In the genomic region with DNA sequence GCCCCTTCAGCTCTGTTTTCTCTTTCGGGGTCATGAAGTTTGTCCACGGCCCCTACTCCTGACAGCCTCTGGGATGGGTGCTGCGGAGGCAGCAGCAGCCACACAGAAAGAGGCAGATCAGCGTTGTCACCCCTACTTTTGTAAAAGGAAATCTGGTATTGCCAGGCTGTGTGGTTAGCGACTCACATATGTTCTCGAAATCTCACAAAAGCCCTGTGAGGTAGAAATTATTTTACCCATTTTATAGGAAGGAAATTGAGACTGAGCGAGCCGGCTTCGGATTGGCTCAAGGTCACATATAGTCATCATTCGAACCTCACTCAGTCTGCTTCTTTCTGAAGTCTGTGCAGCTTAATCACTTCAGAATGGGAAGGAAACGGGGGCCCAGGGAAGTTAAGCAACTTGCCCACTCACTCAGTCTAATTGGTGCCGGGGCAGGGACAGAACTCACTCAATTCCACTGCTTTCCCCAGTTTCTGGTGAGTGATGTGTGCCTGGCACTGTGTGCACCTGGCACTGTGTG, we compare ENCODE assay signal across 8 cellular contexts. TPM values are rescaled to one million over a fixed set of nuclear protein-coding genes. Genes with fewer than 3 reads are reported as not detected.
A peak's percentile ranks its signal among the peaks of the same experiment; 100 is the strongest.
DNase-seq lines count a peak whose midpoint lies in the region; ATAC-seq and TF ChIP-seq lines count a peak whose summit lies in the region.

No MANE protein-coding gene starts in this region.

- peak overlapping the region; percentile 74 to 79 for H3K4ac ChIP-seq in mesenchymal stem cell (ENCODE audit: low read depth in 1 of 2, low read length in 2 of 2)

- H3K18ac ChIP-seq in mesenchymal stem cell (ENCODE audit: low read depth in 1 of 2, low read length in 2 of 2): peak overlapping the region; percentile 76 to 98

- intact Hi-C loops in colonic mucosa (cut with DNase I): no loop called here

- no peak for ATAC-seq in HG02610 (IDR thresholded peaks at IDR 0.05; ENCODE audit: unreplicated experiment)

- no peak overlapping the region for H2BK5ac ChIP-seq in mesenchymal stem cell (ENCODE audit: low read depth, low read length, poor library complexity, severe bottlenecking)

- no peak overlapping the region for H2AK5ac ChIP-seq in mesenchymal stem cell (ENCODE audit: low read length, severe bottlenecking)

- H2BK15ac ChIP-seq in mesenchymal stem cell (ENCODE audit: low read depth, poor library complexity, severe bottlenecking): peak overlapping the region; percentile 97

- WGBS in mesenchymal stem cell: 27% methylated on average over 11 of the region's 12 CpGs

- H3K9me3 ChIP-seq in colonic mucosa: no peaks in the 10 kb centered on the region
- H3K9me3 ChIP-seq in mesenchymal stem cell (ENCODE audit: control insufficient read depth, low read length): no peaks in the 10 kb centered on the region
- no peaks in the 10 kb centered on the region for H3K9me3 ChIP-seq in subcutaneous abdominal adipose tissue (ENCODE audit: control insufficient read depth in 5 of 5, low read length in 5 of 5)

- H2AFZ ChIP-seq in mesenchymal stem cell (ENCODE audit: low read depth, low read length): no peak overlapping the region

- H3K27me3 ChIP-seq in colonic mucosa (no peaks in the 10 kb centered on the region), mesenchymal stem cell (ENCODE audit: control insufficient read depth in 1 of 2, insufficient read depth in 1 of 2, low read length in 2 of 2) (no peaks in the 10 kb centered on the region), subcutaneous abdominal adipose tissue (ENCODE audit: control insufficient read depth in 5 of 5, insufficient read depth in 4 of 5, low read length in 5 of 5) (no peaks in the 10 kb centered on the region)

- H3K4me3 ChIP-seq in colonic mucosa (peak overlapping the region; percentile 90), mesenchymal stem cell (ENCODE audit: insufficient read depth in 1 of 2, low read depth in 1 of 2, low read length in 2 of 2) (peak overlapping the region; percentile 79 to 91), subcutaneous abdominal adipose tissue (ENCODE audit: low read depth in 1 of 5, low read length in 5 of 5) (peak overlapping the region; percentile 65 to 78 (median 76))

- H2BK12ac ChIP-seq in mesenchymal stem cell (ENCODE audit: low read length in 2 of 2): peak overlapping the region in 1 of 2 experiments; percentile 79

- no peaks in the 10 kb centered on the region for H3K79me1 ChIP-seq in mesenchymal stem cell (replicated peaks; ENCODE audit: low read length, poor library complexity, severe bottlenecking)

- H3K27ac ChIP-seq in colonic mucosa: peak overlapping the region; percentile 90
- peak overlapping the region; percentile 72 for H3K27ac ChIP-seq in mesenchymal stem cell (ENCODE audit: low read length, poor library complexity, severe bottlenecking)
- H3K27ac ChIP-seq in subcutaneous abdominal adipose tissue (ENCODE audit: low read depth, low read length): peak overlapping the region; percentile 95

- no peak overlapping the region for H3K23ac ChIP-seq in mesenchymal stem cell (ENCODE audit: low read length in 2 of 2)

- no peaks in the 10 kb centered on the region for H3K36me3 ChIP-seq in colonic mucosa
- H3K36me3 ChIP-seq in mesenchymal stem cell (ENCODE audit: control insufficient read depth in 1 of 2, insufficient read depth in 2 of 2, low read depth in 1 of 2, low read length in 2 of 2): peaks cover 3 to 9% of the 10 kb centered on the region in 2 experiments
- H3K36me3 ChIP-seq in subcutaneous abdominal adipose tissue (ENCODE audit: control insufficient read depth in 5 of 5, insufficient read depth in 5 of 5, low read length in 5 of 5): peaks cover 0 to 4% (median 3%) of the 10 kb centered on the region in 5 donors

- peak overlapping the region; percentile 90 for H3K4me2 ChIP-seq in mesenchymal stem cell (ENCODE audit: low read length, poor library complexity, severe bottlenecking)

- peak overlapping the region; percentile 84 for H3K9ac ChIP-seq in colonic mucosa (ENCODE audit: low read depth in 2 of 2, low read length in 2 of 2)
- H3K9ac ChIP-seq in mesenchymal stem cell (ENCODE audit: low read length): peak overlapping the region; percentile 98
- H3K9ac ChIP-seq in subcutaneous abdominal adipose tissue (ENCODE audit: low read length in 5 of 5): peak overlapping the region; percentile 37 to 89 (median 81)

- peaks cover 3% of the 10 kb centered on the region for H3K4me1 ChIP-seq in colonic mucosa
- peaks cover 13% of the 10 kb centered on the region for H3K4me1 ChIP-seq in mesenchymal stem cell (ENCODE audit: control insufficient read depth, insufficient read depth, low read depth, low read length)
- peaks cover 7 to 35% (median 31%) of the 10 kb centered on the region in 5 donors for H3K4me1 ChIP-seq in subcutaneous abdominal adipose tissue (ENCODE audit: control insufficient read depth in 5 of 5, insufficient read depth in 5 of 5, low read length in 5 of 5)

- no peak for TF ChIP-seq CTCF in colonic mucosa (IDR thresholded peaks at IDR 0.05)

- peak; percentile 28 for DNase-seq in HCEC 1CT
- peak; percentile 25 for DNase-seq in T-helper 22 cell (ENCODE audit: low read depth)
- peak; percentile 54 for DNase-seq in colonic mucosa
- DNase-seq in mesenchymal stem cell: peak; percentile 67
- no peak for DNase-seq in iPS-NIHi11 (ENCODE audit: low spot score)
- DNase-seq in NCI-H1105 treated with DMSO at 0.1 percent for 48 hours (lab: John Stamatoyannopoulos, UW): no peak

- peak overlapping the region; percentile 93 for H4K8ac ChIP-seq in mesenchymal stem cell (ENCODE audit: low read length)

- no peak overlapping the region for H4K91ac ChIP-seq in mesenchymal stem cell (ENCODE audit: low read length)

- H3K14ac ChIP-seq in mesenchymal stem cell (ENCODE audit: low read length in 2 of 2): peak overlapping the region in 1 of 2 experiments; percentile 71

- H2BK120ac ChIP-seq in mesenchymal stem cell (ENCODE audit: low read depth, low read length): peak overlapping the region; percentile 98

RNA-seq across cellular contexts. Expression of a gene that starts 1.1 kb away (rescaled TPM):
- 100 to 1,000 TPM in 1 of 2 donors, 10 to 100 TPM in 1; 91.0 to 148 TPM for total RNA-seq in colonic mucosa
- polyA plus RNA-seq in mesenchymal stem cell (2013, experiment 1 of 2): 382 TPM
- polyA plus RNA-seq in mesenchymal stem cell (2013, experiment 2 of 2): 384 TPM

RNA-seq across cellular contexts. Expression of a gene that starts 53.6 kb away (rescaled TPM):
- 10 to 100 TPM; 13.3 to 45.6 TPM for total RNA-seq in colonic mucosa
- polyA plus RNA-seq in mesenchymal stem cell (2013, experiment 1 of 2): 9.8 TPM
- 9.8 TPM for polyA plus RNA-seq in mesenchymal stem cell (2013, experiment 2 of 2)

Comparison
In these comparisons a context has a peak if more than half of its experiments do, and no peak if none do; other contexts are left out.
1. DNase-seq: peak in HCEC 1CT (single experiment), T-helper 22 cell (single experiment), colonic mucosa (single experiment) and mesenchymal stem cell (single experiment); none in iPS-NIHi11 (single experiment) and NCI-H1105 treated with DMSO at 0.1 percent for 48 hours (single experiment).
2. Peak in every context shown above with its lines, with median percentiles within 50 percentile points of each other: H3K27ac ChIP-seq, H3K4me3 ChIP-seq and H3K9ac ChIP-seq.